ENCODE assay signal across 7 cellular contexts in genomic region chr7:68550635-68551034, GRCh38.
"Had no signal": no experiment of that assay in that cellular context is flagged by ENCODE, and none has a peak within 500 bp of the region (broad histone marks: within the 10 kb centered on the region; RNA-seq: fewer than 3 reads in every experiment).

No MANE protein-coding gene starts in this region.

- H3K27ac ChIP-seq: HL-60, KMS-11 had no signal

- FAIRE-seq: HTR-8/SVneo, K562 had no signal

- H3K4me3 ChIP-seq: K562 had no signal

- H3K9ac ChIP-seq: KMS-11 had no signal

- ATAC-seq: K562 had no signal

- H3K4me2 ChIP-seq: KMS-11 had no signal

- DNase-seq: IMR-90, KBM-7, KG1 had no signal
